In genomic region chr3:120101624-120102023, GRCh38 we compare ENCODE assay signal across 24 cellular contexts.
"Had no signal": no experiment of that assay in that cellular context is flagged by ENCODE, and none has a peak within 500 bp of the region (broad histone marks: within the 10 kb centered on the region; RNA-seq: fewer than 3 reads in every experiment).

No MANE protein-coding gene starts in this region.

- H3K9me3 Mint-ChIP-seq: activated CD4-positive, alpha-beta memory T cell treated with anti-CD3 and anti-CD28 coated beads for 36 hours; activated naive CD4-positive, alpha-beta T cell treated with anti-CD3 and anti-CD28 coated beads for 36 hours; activated naive CD8-positive, alpha-beta T cell treated with anti-CD3 and anti-CD28 coated beads, Interleukin-2, amount 10 ng/mL, durations not matched to agents 7 days and 5 days; endodermal cell; naive thymus-derived CD8-positive, alpha-beta T cell; neural progenitor cell; stimulated activated memory B cell treated with anti-CD40 and anti-IgM and Interleukin-4, amounts not matched to agents 10 μg/mL and 1 μg/mL and 100 μg/mL, for 72 hours had no signal

- H3K4me1 ChIP-seq: uterus had no signal

- H3K27ac ChIP-seq: lower lobe of right lung, neural progenitor cell, testis, uterus had no signal

- H3K27me3 Mint-ChIP-seq: activated CD4-positive, alpha-beta memory T cell treated with anti-CD3 and anti-CD28 coated beads for 36 hours; activated naive CD8-positive, alpha-beta T cell treated with anti-CD3 and anti-CD28 coated beads, Interleukin-2, amount 10 ng/mL, durations not matched to agents 7 days and 5 days; naive thymus-derived CD8-positive, alpha-beta T cell; stimulated activated memory B cell treated with anti-CD40 and anti-IgM and Interleukin-4, amounts not matched to agents 10 μg/mL and 1 μg/mL and 100 μg/mL, for 72 hours had no signal

- H3K4me2 ChIP-seq: neural progenitor cell had no signal

- H3K27ac Mint-ChIP-seq: activated CD4-positive, alpha-beta memory T cell treated with anti-CD3 and anti-CD28 coated beads for 36 hours; activated naive CD4-positive, alpha-beta T cell treated with anti-CD3 and anti-CD28 coated beads for 36 hours; activated naive CD8-positive, alpha-beta T cell treated with anti-CD3 and anti-CD28 coated beads, Interleukin-2, amount 10 ng/mL, durations not matched to agents 7 days and 5 days; endodermal cell; naive thymus-derived CD8-positive, alpha-beta T cell; neural progenitor cell; stimulated activated memory B cell treated with anti-CD40 and anti-IgM and Interleukin-4, amounts not matched to agents 10 μg/mL and 1 μg/mL and 100 μg/mL, for 72 hours had no signal

- H3K4me3 ChIP-seq: heart right ventricle, lower lobe of right lung, neural progenitor cell, right lobe of liver, skin epidermis, testis, uterus had no signal

- H3K27me3 ChIP-seq: heart right ventricle, neural progenitor cell, right lobe of liver, testis, uterus had no signal

- H2AFZ ChIP-seq: neural progenitor cell had no signal

- H3K9me3 ChIP-seq: heart right ventricle, lower lobe of right lung, right lobe of liver, testis, uterus had no signal

- H3K9ac ChIP-seq: neural progenitor cell had no signal

- FAIRE-seq: bronchial epithelial cell, kidney had no signal

- DNase-seq: activated CD4-positive, alpha-beta memory T cell treated with anti-CD3 and anti-CD28 coated beads for 36 hours; activated CD4-positive, alpha-beta T cell treated with anti-CD3 and anti-CD28 coated beads for 48 hours; activated effector memory CD4-positive, alpha-beta T cell treated with Interleukin-2 at 50 U/mL for 16 hours; activated naive CD4-positive, alpha-beta T cell treated with anti-CD3 and anti-CD28 coated beads for 36 hours; activated naive CD8-positive, alpha-beta T cell treated with anti-CD3 and anti-CD28 coated beads, Interleukin-2, amount 10 ng/mL, durations not matched to agents 7 days and 5 days; activated T-cell treated with anti-CD3 and anti-CD28 coated beads, Interleukin-2, amount 50 U/mL, for 48 hours; amniotic stem cell; cortex of kidney; endodermal cell; heart right ventricle; kidney; lower lobe of right lung; naive thymus-derived CD8-positive, alpha-beta T cell; posterior cingulate gyrus; right lobe of liver; stimulated activated CD4-positive, alpha-beta T cell treated with anti-CD3 and anti-CD28 coated beads, Interleukin-1b, Interleukin-23, amount 100 ng/mL, for 48 hours; testis; trophoblast cell; uterus had no signal

- ATAC-seq: lower lobe of right lung; naive thymus-derived CD8-positive, alpha-beta T cell; right lobe of liver; stimulated activated memory B cell treated with anti-CD40 and anti-IgM and Interleukin-4, amounts not matched to agents 10 μg/mL and 1 μg/mL and 100 μg/mL, for 72 hours had no signal

- H3K36me3 ChIP-seq: lower lobe of right lung, neural progenitor cell, right lobe of liver, uterus had no signal

- H3K4me3 Mint-ChIP-seq: activated CD4-positive, alpha-beta memory T cell treated with anti-CD3 and anti-CD28 coated beads for 36 hours; activated naive CD4-positive, alpha-beta T cell treated with anti-CD3 and anti-CD28 coated beads for 36 hours; activated naive CD8-positive, alpha-beta T cell treated with anti-CD3 and anti-CD28 coated beads, Interleukin-2, amount 10 ng/mL, durations not matched to agents 7 days and 5 days; endodermal cell; mesothelial cell of epicardium; naive thymus-derived CD8-positive, alpha-beta T cell; neural progenitor cell; stimulated activated memory B cell treated with anti-CD40 and anti-IgM and Interleukin-4, amounts not matched to agents 10 μg/mL and 1 μg/mL and 100 μg/mL, for 72 hours had no signal
